In the genomic region with DNA sequence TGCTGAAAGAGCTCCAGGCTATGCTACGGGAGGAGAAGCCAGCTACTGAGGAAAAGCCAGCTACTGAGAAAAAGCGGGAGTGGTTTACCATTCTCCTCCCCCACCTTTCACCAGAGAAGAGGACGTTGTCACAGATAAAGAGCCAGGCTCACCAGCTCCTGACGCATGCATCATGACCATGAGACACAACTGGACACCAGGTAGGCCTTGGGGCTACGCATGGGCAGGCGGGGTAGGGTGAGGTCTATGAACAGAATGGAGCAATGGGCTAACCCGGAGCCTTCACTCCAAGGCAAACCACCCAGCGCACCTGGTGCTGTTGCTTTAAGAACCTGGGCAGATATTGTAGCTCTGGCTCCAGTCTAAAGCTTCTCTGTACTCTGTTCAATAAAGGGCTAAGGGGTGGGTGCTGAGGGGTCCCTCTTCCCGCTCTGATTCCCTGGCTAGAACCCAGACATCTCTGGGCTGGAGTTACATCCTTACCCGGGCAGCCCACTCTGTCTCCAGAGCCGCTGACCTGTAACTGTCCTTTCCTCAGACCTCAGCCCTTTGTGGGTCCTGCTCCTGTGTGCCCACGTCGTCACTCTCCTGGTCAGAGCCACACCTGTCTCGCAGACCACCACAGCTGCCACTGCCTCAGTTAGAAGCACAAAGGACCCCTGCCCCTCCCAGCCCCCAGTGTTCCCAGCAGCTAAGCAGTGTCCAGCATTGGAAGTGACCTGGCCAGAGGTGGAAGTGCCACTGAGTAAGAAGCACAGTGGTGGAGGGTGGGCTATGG, we compare ENCODE assay signal across 11 cellular contexts. TPM values are rescaled to one million over a fixed set of nuclear protein-coding genes. Genes with fewer than 3 reads are reported as not detected.
DNase-seq lines count a peak whose midpoint lies in the region; ATAC-seq and TF ChIP-seq lines count a peak whose summit lies in the region.
"Had no signal": no experiment of that assay in that cellular context is flagged by ENCODE, and none has a peak within 500 bp of the region (broad histone marks: within the 10 kb centered on the region; RNA-seq: fewer than 3 reads in every experiment).

No MANE protein-coding gene starts in this region.

- peaks cover 21% of the 10 kb centered on the region for H3K4me1 Mint-ChIP-seq in activated CD4-positive, alpha-beta T cell treated with anti-CD3 and anti-CD28 coated beads, Interleukin-2, amount 10 ng/mL, durations not matched to agents 24 days and 14 days
- no peaks in the 10 kb centered on the region for H3K4me1 Mint-ChIP-seq in WTC11

- H3K36me3 ChIP-seq in mesenchymal stem cell (ENCODE audit: control insufficient read depth in 1 of 2, insufficient read depth in 2 of 2, low read depth in 1 of 2, low read length in 2 of 2) (peaks cover 48 to 86% of the 10 kb centered on the region in 2 experiments), subcutaneous abdominal adipose tissue (ENCODE audit: control insufficient read depth in 5 of 5, insufficient read depth in 5 of 5, low read length in 5 of 5) (peaks cover 0 to 64% (median 48%) of the 10 kb centered on the region in 5 donors)

- H3K4ac ChIP-seq in mesenchymal stem cell (ENCODE audit: low read depth in 1 of 2, low read length in 2 of 2), result no peak overlapping the region

- no peak overlapping the region for H2BK15ac ChIP-seq in mesenchymal stem cell (ENCODE audit: low read depth, poor library complexity, severe bottlenecking)

- POLR2A ChIA-PET in WTC11 (lab: Charles Lee), result interaction anchor here (1.0 kb wide), 1 partner anchor 15 kb away, joined by 3 read pairs; no protein-coding TSS in a partner anchor

- H3K23ac ChIP-seq in mesenchymal stem cell (ENCODE audit: low read length in 2 of 2), result no peak overlapping the region

- H3K4me3 ChIP-seq in mesenchymal stem cell (ENCODE audit: insufficient read depth in 1 of 2, low read depth in 1 of 2, low read length in 2 of 2), result peak overlapping the region in 1 of 2 experiments; percentile 3
- H3K4me3 ChIP-seq in subcutaneous abdominal adipose tissue (ENCODE audit: low read depth in 1 of 5, low read length in 5 of 5), result peak overlapping the region in 4 of 5 donors; percentile 35 to 61 (median 46)
- H3K4me3 ChIP-seq: SK-N-MC had no signal

- no peaks in the 10 kb centered on the region for H3K27me3 Mint-ChIP-seq in activated CD4-positive, alpha-beta T cell treated with anti-CD3 and anti-CD28 coated beads, Interleukin-2, amount 10 ng/mL, durations not matched to agents 24 days and 14 days
- no peaks in the 10 kb centered on the region for H3K27me3 Mint-ChIP-seq in WTC11 (ENCODE audit: low read depth)

- DNase-seq in activated CD4-positive, alpha-beta T cell treated with anti-CD3 and anti-CD28 coated beads, Interleukin-2, amount 10 ng/mL, durations not matched to agents 24 days and 14 days, result no peak
- no peak for DNase-seq in activated CD4-positive, alpha-beta T cell treated with anti-CD3 and anti-CD28 coated beads, Interleukin-2, amount 50 U/mL, for 1 hour
- DNase-seq in amniotic epithelial cell (ENCODE audit: low read depth), result peak; percentile 27
- no peak for DNase-seq in mesenchymal stem cell
- no peak for DNase-seq in WTC11 (ENCODE audit: low spot score)
- DNase-seq in NCI-H1694 treated with DMSO at 0.1 percent for 48 hours (lab: John Stamatoyannopoulos, UW), result no peak
- DNase-seq: NCI-H1092 treated with DMSO at 0.1 percent for 48 hours; stimulated activated CD4-positive, alpha-beta T cell treated with anti-CD3 and anti-CD28 coated beads, Interleukin-4, amount 100 ng/mL, for 1 hour had no signal

- H2BK12ac ChIP-seq in mesenchymal stem cell (ENCODE audit: low read length in 2 of 2), result no peak overlapping the region

- peaks cover 43% of the 10 kb centered on the region for H3K36me3 Mint-ChIP-seq in activated CD4-positive, alpha-beta T cell treated with anti-CD3 and anti-CD28 coated beads, Interleukin-2, amount 10 ng/mL, durations not matched to agents 24 days and 14 days (ENCODE audit: low read depth)
- peaks cover 41% of the 10 kb centered on the region for H3K36me3 Mint-ChIP-seq in WTC11

- intact Hi-C loops in activated CD4-positive, alpha-beta T cell treated with anti-CD3 and anti-CD28 coated beads, Interleukin-2, amount 10 ng/mL, durations not matched to agents 24 days and 14 days (cut with micrococcal nuclease), result loop anchor here (1.0 kb wide), 1 partner anchor 23 kb away; no protein-coding TSS in a partner anchor

- no peak overlapping the region for H3K18ac ChIP-seq in mesenchymal stem cell (ENCODE audit: low read depth in 1 of 2, low read length in 2 of 2)

- H3K79me1 ChIP-seq in mesenchymal stem cell (replicated peaks; ENCODE audit: low read length, poor library complexity, severe bottlenecking), result peaks cover 35% of the 10 kb centered on the region

- no peak overlapping the region for H4K91ac ChIP-seq in mesenchymal stem cell (ENCODE audit: low read length)

- H2AFZ ChIP-seq in mesenchymal stem cell (ENCODE audit: low read depth, low read length), result no peak overlapping the region

- H2AK5ac ChIP-seq in mesenchymal stem cell (ENCODE audit: low read length, severe bottlenecking), result no peak overlapping the region

- CTCF ChIA-PET in WTC11 (lab: Charles Lee), result interaction anchor here (2.4 to 3.2 kb wide), 2 partner anchors 22 to 25 kb away, joined by 7 to 13 read pairs; no protein-coding TSS in a partner anchor

- H3K9me3 ChIP-seq in mesenchymal stem cell (ENCODE audit: control insufficient read depth, low read length), result no peaks in the 10 kb centered on the region
- H3K9me3 ChIP-seq in subcutaneous abdominal adipose tissue (ENCODE audit: control insufficient read depth in 5 of 5, low read length in 5 of 5), result no peaks in the 10 kb centered on the region

- peak overlapping the region; percentile 92 for H3K27ac Mint-ChIP-seq in activated CD4-positive, alpha-beta T cell treated with anti-CD3 and anti-CD28 coated beads, Interleukin-2, amount 10 ng/mL, durations not matched to agents 24 days and 14 days
- H3K27ac Mint-ChIP-seq in WTC11, result no peak overlapping the region

- H3K4me2 ChIP-seq in mesenchymal stem cell (ENCODE audit: low read length, poor library complexity, severe bottlenecking), result no peak overlapping the region

- no peak overlapping the region for H2BK120ac ChIP-seq in mesenchymal stem cell (ENCODE audit: low read depth, low read length)

- H3K9ac ChIP-seq in mesenchymal stem cell (ENCODE audit: low read length) (peak overlapping the region; percentile 7), subcutaneous abdominal adipose tissue (ENCODE audit: low read length in 5 of 5) (peak overlapping the region in 4 of 5 donors; percentile 25 to 84 (median 50))

- peak overlapping the region; percentile 21 for H3K27ac ChIP-seq in mesenchymal stem cell (ENCODE audit: low read length, poor library complexity, severe bottlenecking)
- peak overlapping the region; percentile 65 for H3K27ac ChIP-seq in subcutaneous abdominal adipose tissue (ENCODE audit: low read depth, low read length)
- H3K27ac ChIP-seq: SK-N-MC had no signal

- H3K9me3 Mint-ChIP-seq in activated CD4-positive, alpha-beta T cell treated with anti-CD3 and anti-CD28 coated beads, Interleukin-2, amount 10 ng/mL, durations not matched to agents 24 days and 14 days, result no peaks in the 10 kb centered on the region
- no peaks in the 10 kb centered on the region for H3K9me3 Mint-ChIP-seq in WTC11

- peak overlapping the region; percentile 78 for H3K4me3 Mint-ChIP-seq in activated CD4-positive, alpha-beta T cell treated with anti-CD3 and anti-CD28 coated beads, Interleukin-2, amount 10 ng/mL, durations not matched to agents 24 days and 14 days
- no peak overlapping the region for H3K4me3 Mint-ChIP-seq in WTC11

- ATAC-seq in WTC11 (no peak), GM19452 (IDR thresholded peaks at IDR 0.05; ENCODE audit: unreplicated experiment) (no peak)

- 94% methylated on average over 14 of the region's 14 CpGs for WGBS in mesenchymal stem cell

- TF ChIP-seq CTCF in WTC11 (IDR thresholded peaks at IDR 0.05), result no peak

- no peak overlapping the region for H2BK5ac ChIP-seq in mesenchymal stem cell (ENCODE audit: low read depth, low read length, poor library complexity, severe bottlenecking)

- no peak overlapping the region for H3K14ac ChIP-seq in mesenchymal stem cell (ENCODE audit: low read length in 2 of 2)

- no peaks in the 10 kb centered on the region for H3K27me3 ChIP-seq in mesenchymal stem cell (ENCODE audit: control insufficient read depth in 1 of 2, insufficient read depth in 1 of 2, low read length in 2 of 2)
- H3K27me3 ChIP-seq in subcutaneous abdominal adipose tissue (ENCODE audit: control insufficient read depth in 5 of 5, insufficient read depth in 4 of 5, low read length in 5 of 5), result no peaks in the 10 kb centered on the region

- no peak overlapping the region for H4K8ac ChIP-seq in mesenchymal stem cell (ENCODE audit: low read length)

- peaks cover 28% of the 10 kb centered on the region for H3K4me1 ChIP-seq in mesenchymal stem cell (ENCODE audit: control insufficient read depth, insufficient read depth, low read depth, low read length)
- H3K4me1 ChIP-seq in subcutaneous abdominal adipose tissue (ENCODE audit: control insufficient read depth in 5 of 5, insufficient read depth in 5 of 5, low read length in 5 of 5), result peaks cover 7 to 29% (median 14%) of the 10 kb centered on the region in 5 donors

TF ChIP-seq in WTC11, 78 proteins besides CTCF, POLR2A, EP300 and RAD21 (continues in another document):
- TF ChIP-seq IRF2 (CRISPR knock-in tag; IDR thresholded peaks at IDR 0.05; ENCODE audit: borderline replicate concordance, low read depth) (no peak), NR3C1 (CRISPR knock-in tag; conservative IDR thresholded peaks at IDR 0.05; ENCODE audit: low read depth) (no peak)

RNA-seq across cellular contexts. Expression of a gene that starts 1.3 kb away (rescaled TPM):
- 15.0 and 19.9 TPM in 2 replicates for total RNA-seq in activated CD4-positive, alpha-beta T cell treated with anti-CD3 and anti-CD28 coated beads, Interleukin-2, amount 10 ng/mL, durations not matched to agents 24 days and 14 days
- 4.8 TPM for polyA plus RNA-seq in mesenchymal stem cell (2013, experiment 1 of 2)
- polyA plus RNA-seq in mesenchymal stem cell (2013, experiment 2 of 2), result 4.1 TPM
- total RNA-seq in WTC11 (2021), result 14.1 to 17.3 TPM (median 15.0 TPM) in 3 replicates
